ENCODE assay signal across 8 cellular contexts in genomic region chr3:172201136-172201989, GRCh38.
DNase-seq lines count a peak whose midpoint lies in the region; ATAC-seq, FAIRE-seq and TF ChIP-seq lines count a peak whose summit lies in the region.

No MANE protein-coding gene starts in this region.

- DNase-seq in DMS153 (lab: John Stamatoyannopoulos, UW) (peak; percentile 94), Peyer's patch (peak; percentile 19 to 62 (median 56)), fibroblast of mammary gland (ENCODE audit: low read depth) (peak; percentile 93), pancreas (peak; percentile 50 to 71 (median 62)), SJCRH30 (no peak)
- no peak for DNase-seq in NK-92 treated with Interleukin-12 subunit alpha and Interleukin-12 subunit beta, amount 100 ng/mL, for 24 hours (lab: John Stamatoyannopoulos, UW)

- H3K9me3 ChIP-seq in Peyer's patch (no peaks in the 10 kb centered on the region), pancreas (no peaks in the 10 kb centered on the region), SJCRH30 (replicated peaks) (0 out of 2 replicates have a peak, but pooled peaks cover 3% of the 10 kb centered on the region)

- TF ChIP-seq CTCF in Peyer's patch (IDR thresholded peaks at IDR 0.05): no peak
- TF ChIP-seq CTCF in fibroblast of mammary gland (conservative IDR thresholded peaks at IDR 0.05; ENCODE audit: control insufficient read depth, insufficient read depth, low read depth, low read length): no peak
- TF ChIP-seq CTCF in pancreas (IDR thresholded peaks at IDR 0.05): no peak

- ATAC-seq in pancreas (peak; percentile 30 to 60 (median 50)), HG02870 (IDR thresholded peaks at IDR 0.05; ENCODE audit: unreplicated experiment) (no peak), GM21825 (IDR thresholded peaks at IDR 0.05; ENCODE audit: unreplicated experiment) (no peak)

- H3K4me3 ChIP-seq in Peyer's patch (no peak overlapping the region), fibroblast of mammary gland (ENCODE audit: control insufficient read depth, low read depth, low read length) (no peak overlapping the region), pancreas (no peak overlapping the region), SJCRH30 (no peak overlapping the region)

- WGBS in pancreas, 2 donors: 47 to 50% methylated on average over 12 of the region's 12 CpGs

- TF ChIP-seq POLR2A in Peyer's patch (IDR thresholded peaks at IDR 0.05): no peak

- intact Hi-C loops in pancreas (cut with DNase I): no loop called here

- H3K4me1 ChIP-seq in Peyer's patch (peaks cover 0 to 8% (median 0%) of the 10 kb centered on the region in 4 donors), pancreas (peaks cover 21 to 40% (median 40%) of the 10 kb centered on the region in 3 donors), SJCRH30 (peaks cover 5% of the 10 kb centered on the region; the same call in 1 of the 2 replicates)

- H3K27ac ChIP-seq in Peyer's patch: peak overlapping the region in 3 of 4 donors; percentile 32 to 74 (median 36)
- H3K27ac ChIP-seq in pancreas: peak overlapping the region in 3 of 4 donors; percentile 36 to 53 (median 52)
- H3K27ac ChIP-seq in SJCRH30: no peak overlapping the region

- H3K27me3 ChIP-seq in Peyer's patch (no peaks in the 10 kb centered on the region), pancreas (no peaks in the 10 kb centered on the region), SJCRH30 (no peaks in the 10 kb centered on the region)

- H3K36me3 ChIP-seq in Peyer's patch: no peaks in the 10 kb centered on the region
- H3K36me3 ChIP-seq in pancreas: no peaks in the 10 kb centered on the region
- H3K36me3 ChIP-seq in SJCRH30: peaks cover 13% of the 10 kb centered on the region

- FAIRE-seq in pancreas (lab: Jason Lieb, UNC): no peak

Comparison
In these comparisons a context has a peak if more than half of its experiments do, and no peak if none do; other contexts are left out.
1. DNase-seq: peak in DMS153 (single experiment), Peyer's patch (3 of 3), fibroblast of mammary gland (single experiment) and pancreas (6 of 6); none in SJCRH30 (0 of 2) and NK-92 treated with Interleukin-12 subunit alpha and Interleukin-12 subunit beta, amount 100 ng/mL, for 24 hours (single experiment).
2. ATAC-seq: peak in pancreas (4 of 4); none in HG02870 (single experiment) and GM21825 (single experiment).